34 cellular contexts compared by ENCODE assay signal in genomic region chr18:44241041-44241440, GRCh38.
"Had no signal": no experiment of that assay in that cellular context is flagged by ENCODE, and none has a peak within 500 bp of the region (broad histone marks: within the 10 kb centered on the region; RNA-seq: fewer than 3 reads in every experiment).

No MANE protein-coding gene starts in this region.

- H3K9me3 ChIP-seq: MG63 had no signal

- H3K36me3 ChIP-seq: MG63 had no signal

- DNase-seq: Karpas-422, Kasumi-1, MG63, MM.1S, MV-4-11, NCI-H1048, NCI-H1092, NCI-H1092 treated with DMSO at 0.1 percent for 48 hours, NCI-H1105, NCI-H1105 treated with DMSO at 0.1 percent for 48 hours, NCI-H1417, NCI-H1417 treated with DMSO at 0.1 percent for 48 hours, NCI-H1436, NCI-H1436 treated with DMSO at 0.1 percent for 48 hours, NCI-H146, NCI-H1694, NCI-H1694 treated with DMSO at 0.1 percent for 48 hours, NCI-H187, NCI-H187 treated with DMSO at 0.1 percent for 48 hours, NCI-H1930, NCI-H2029, NCI-H2029 treated with DMSO at 0.1 percent for 48 hours, NCI-H2081, NCI-H2081 treated with DMSO at 0.1 percent for 48 hours, NCI-H2107, NCI-H2227 treated with DMSO at 0.1 percent for 48 hours, NCI-H226, NCI-H345, NCI-H446, NCI-H446 treated with DMSO at 0.1 percent for 48 hours, NCI-H510A, NCI-H510A treated with DMSO at 0.1 percent for 48 hours, NCI-H524 had no signal

- H3K4me3 ChIP-seq: MG63 had no signal

- H3K27ac ChIP-seq: KMS-11 had no signal

- H3K4me2 ChIP-seq: KMS-11 had no signal

- H3K27me3 ChIP-seq: MG63 had no signal

- H3K9ac ChIP-seq: KMS-11 had no signal
